ENCODE assay signal across 15 cellular contexts in genomic region chr11:12173111-12173510, GRCh38.
A peak's percentile ranks its signal among the peaks of the same experiment; 100 is the strongest.
DNase-seq lines count a peak whose midpoint lies in the region; ATAC-seq, FAIRE-seq and TF ChIP-seq lines count a peak whose summit lies in the region.
"Had no signal": no experiment of that assay in that cellular context is flagged by ENCODE, and none has a peak within 500 bp of the region (broad histone marks: within the 10 kb centered on the region; RNA-seq: fewer than 3 reads in every experiment).

No MANE protein-coding gene starts in this region.

- TF ChIP-seq EP300 in A549 (IDR thresholded peaks at IDR 0.05), result no peak

- H3K36me3 ChIP-seq in keratinocyte (ENCODE audit: control insufficient read depth in 2 of 2, extremely low read depth in 1 of 2, insufficient read depth in 2 of 2, low read length in 2 of 2), result peaks cover 9 to 45% of the 10 kb centered on the region in 2 experiments
- H3K36me3 ChIP-seq in mesendoderm (ENCODE audit: control insufficient read depth, insufficient read depth, low read length), result no peaks in the 10 kb centered on the region

- no peak overlapping the region for H2BK5ac ChIP-seq in mesendoderm (ENCODE audit: low read length)

- CTCF ChIA-PET in A549 (lab: Yijun Ruan, JAX), result interaction anchor here (0.6 to 1.4 kb wide), 3 partner anchors 11 to 62 kb away, joined by 3 read pairs; no protein-coding TSS in a partner anchor

- no peak overlapping the region for H3K4me3 Mint-ChIP-seq in CD14-positive monocyte
- peak overlapping the region; percentile 16 for H3K4me3 Mint-ChIP-seq in activated T-helper 17 cell treated with anti-CD3 and anti-CD28 coated beads, Interleukin-2, amount 50 U/mL, for 72 hours
- H3K4me3 Mint-ChIP-seq: activated naive CD8-positive, alpha-beta T cell treated with anti-CD3 and anti-CD28 coated beads, Interleukin-2, amount 10 ng/mL, durations not matched to agents 7 days and 5 days had no signal

- no peaks in the 10 kb centered on the region for H3K27me3 ChIP-seq in keratinocyte (ENCODE audit: control insufficient read depth, extremely low read depth, insufficient read depth, low read length)
- H3K27me3 ChIP-seq in mesendoderm (ENCODE audit: insufficient read depth, low read length, poor library complexity), result no peaks in the 10 kb centered on the region

- H3K18ac ChIP-seq in mesendoderm (ENCODE audit: low read length), result no peak overlapping the region

- TF ChIP-seq CTCF in A549 (IDR thresholded peaks at IDR 0.05) (no peak), CD14-positive monocyte (IDR thresholded peaks at IDR 0.05) (no peak), keratinocyte (optimal IDR thresholded peaks at IDR 0.05 in 1 of 3, IDR thresholded peaks at IDR 0.05 in 1 of 3, conservative IDR thresholded peaks at IDR 0.05 in 1 of 3; ENCODE audit: extremely low read depth in 1 of 3, insufficient read depth in 2 of 3, low read length in 3 of 3) (no peak)

- no peaks in the 10 kb centered on the region for H3K9me1 ChIP-seq in keratinocyte (ENCODE audit: control insufficient read depth, extremely low read depth, insufficient read depth, low read length)

- H3K79me1 ChIP-seq in mesendoderm (ENCODE audit: low read length), result no peaks in the 10 kb centered on the region

- no peak for TF ChIP-seq RAD21 in A549 (conservative IDR thresholded peaks at IDR 0.05 in 1 of 2, IDR thresholded peaks at IDR 0.05 in 1 of 2)

- H3K9ac ChIP-seq in keratinocyte (ENCODE audit: control insufficient read depth, extremely low read depth, insufficient read depth, low read length), result no peak overlapping the region
- no peak overlapping the region for H3K9ac ChIP-seq in mesendoderm (ENCODE audit: low read length)

- intact Hi-C loops in CD14-positive monocyte (cut with micrococcal nuclease), result loop anchor here (5.0 to 10.0 kb wide), 2 partner anchors 46 to 52 kb away; no protein-coding TSS in a partner anchor

- no peak overlapping the region for H3K4me3 ChIP-seq in A549
- no peak overlapping the region for H3K4me3 ChIP-seq in keratinocyte (ENCODE audit: control insufficient read depth in 2 of 3, extremely low read depth in 1 of 3, insufficient read depth in 2 of 3, low read depth in 1 of 3, low read length in 3 of 3)
- no peak overlapping the region for H3K4me3 ChIP-seq in mesendoderm (ENCODE audit: low read length)
- H3K4me3 ChIP-seq: psoas muscle had no signal

- 83% methylated on average over 4 of the region's 4 CpGs for WGBS in A549 (ENCODE audit: missing lambda C conversion rate)
- WGBS in mesendoderm (ENCODE audit: extremely low coverage, insufficient coverage, low lambda C conversion rate), result no CpG with 5 or more reads among the region's 4 CpGs

- ATAC-seq in A549, result no peak
- ATAC-seq in activated T-helper 17 cell treated with anti-CD3 and anti-CD28 coated beads, Interleukin-2, amount 50 U/mL, for 72 hours (replicated peaks), result no peak
- ATAC-seq: psoas muscle had no signal

- no peak for TF ChIP-seq POLR2A in A549 (IDR thresholded peaks at IDR 0.05; ENCODE audit: low read length)

- no peak overlapping the region for H4K8ac ChIP-seq in mesendoderm (ENCODE audit: low read depth, low read length)

- H3K36me3 Mint-ChIP-seq in CD14-positive monocyte, result peaks cover 59 to 64% of the 10 kb centered on the region in 2 donors
- H3K36me3 Mint-ChIP-seq in activated T-helper 17 cell treated with anti-CD3 and anti-CD28 coated beads, Interleukin-2, amount 50 U/mL, for 72 hours (ENCODE audit: low read depth), result peaks cover 14% of the 10 kb centered on the region

- peaks cover 50% of the 10 kb centered on the region for H3K4me1 Mint-ChIP-seq in CD14-positive monocyte
- peaks cover 40% of the 10 kb centered on the region for H3K4me1 Mint-ChIP-seq in activated T-helper 17 cell treated with anti-CD3 and anti-CD28 coated beads, Interleukin-2, amount 50 U/mL, for 72 hours

- H3K79me2 ChIP-seq in keratinocyte (ENCODE audit: control insufficient read depth, insufficient read depth, low read length) (peaks cover 64% of the 10 kb centered on the region), mesendoderm (ENCODE audit: control insufficient read depth, insufficient read depth, low read length) (no peaks in the 10 kb centered on the region)

- H2AFZ ChIP-seq in keratinocyte (ENCODE audit: control insufficient read depth, low read length), result no peak overlapping the region

- POLR2A ChIA-PET in A549 (lab: Yijun Ruan, JAX), result no interaction called here

- H3K27ac ChIP-seq in A549, result peak overlapping the region; percentile 32 to 67
- peak overlapping the region; percentile 98 for H3K27ac ChIP-seq in keratinocyte (ENCODE audit: control insufficient read depth, insufficient read depth, low read length)
- H3K27ac ChIP-seq in mesendoderm (ENCODE audit: low read depth, low read length), result no peak overlapping the region
- H3K27ac ChIP-seq: psoas muscle had no signal

- peaks cover 0 to 3% (median 0%) of the 10 kb centered on the region in 7 donors for H3K9me3 Mint-ChIP-seq in CD14-positive monocyte
- no peaks in the 10 kb centered on the region for H3K9me3 Mint-ChIP-seq in activated T-helper 17 cell treated with anti-CD3 and anti-CD28 coated beads, Interleukin-2, amount 50 U/mL, for 72 hours

- no peak overlapping the region for H2BK120ac ChIP-seq in mesendoderm (ENCODE audit: low read depth, low read length)

- H2BK15ac ChIP-seq in mesendoderm (replicated peaks; ENCODE audit: low read depth), result no peak overlapping the region

- dilution Hi-C loops in keratinocyte (cut with MboI; ENCODE audit: extremely low pct_ligation_motif_present, low sequenced_read_pairs), result no loop called here

- no peaks in the 10 kb centered on the region for H4K20me1 ChIP-seq in keratinocyte (ENCODE audit: control insufficient read depth, extremely low read depth, insufficient read depth, low read length)

- no peak for DNase-seq in A549 (ENCODE audit: low read depth in 1 of 2, low spot score in 1 of 2)
- DNase-seq in CD14-positive monocyte (ENCODE audit: low spot score), result no peak
- no peak for DNase-seq in keratinocyte (ENCODE audit: low read depth, low spot score)
- no peak for DNase-seq in iPS-NIHi11 (ENCODE audit: low spot score)
- DNase-seq in mesendoderm, result no peak
- no peak for DNase-seq in T-helper 9 cell
- DNase-seq: activated naive CD8-positive, alpha-beta T cell treated with anti-CD3 and anti-CD28 coated beads, Interleukin-2, amount 10 ng/mL, durations not matched to agents 7 days and 5 days; caudate nucleus; DMS153; foreskin melanocyte; Kasumi-1; NCI-H1436; psoas muscle; SHP77 treated with DMSO at 0.1 percent for 48 hours had no signal

- H3K4ac ChIP-seq in mesendoderm (ENCODE audit: low read depth, low read length), result no peak overlapping the region

- no peak overlapping the region for H4K5ac ChIP-seq in mesendoderm (ENCODE audit: low read length)

- H3K27me3 Mint-ChIP-seq in CD14-positive monocyte (ENCODE audit: low read depth in 3 of 3), result no peaks in the 10 kb centered on the region
- H3K27me3 Mint-ChIP-seq in activated T-helper 17 cell treated with anti-CD3 and anti-CD28 coated beads, Interleukin-2, amount 50 U/mL, for 72 hours, result no peaks in the 10 kb centered on the region
- H3K27me3 Mint-ChIP-seq: activated naive CD8-positive, alpha-beta T cell treated with anti-CD3 and anti-CD28 coated beads, Interleukin-2, amount 10 ng/mL, durations not matched to agents 7 days and 5 days had no signal

- no peak for FAIRE-seq in A549 (lab: Jason Lieb, UNC)
- no peak for FAIRE-seq in keratinocyte (lab: Jason Lieb, UNC)

- H3K4me2 ChIP-seq in A549, result no peak overlapping the region
- H3K4me2 ChIP-seq in keratinocyte (ENCODE audit: control insufficient read depth, extremely low read depth, insufficient read depth, low read depth, low read length), result no peak overlapping the region
- no peak overlapping the region for H3K4me2 ChIP-seq in mesendoderm (ENCODE audit: low read length)

- H2AK5ac ChIP-seq in mesendoderm (ENCODE audit: low read length), result no peak overlapping the region

- peaks cover 80% of the 10 kb centered on the region for H3K4me1 ChIP-seq in A549
- peaks cover 68% of the 10 kb centered on the region for H3K4me1 ChIP-seq in keratinocyte (ENCODE audit: control insufficient read depth, extremely low read depth, insufficient read depth, low read length)
- peaks cover 2% of the 10 kb centered on the region for H3K4me1 ChIP-seq in mesendoderm (ENCODE audit: control insufficient read depth, low read depth, low read length)
- H3K4me1 ChIP-seq: psoas muscle had no signal

- H3K27ac Mint-ChIP-seq in CD14-positive monocyte, result peak overlapping the region in 5 of 7 donors; percentile 11 to 46 (median 21)
- peak overlapping the region; percentile 100 for H3K27ac Mint-ChIP-seq in activated T-helper 17 cell treated with anti-CD3 and anti-CD28 coated beads, Interleukin-2, amount 50 U/mL, for 72 hours
- H3K27ac Mint-ChIP-seq: activated naive CD8-positive, alpha-beta T cell treated with anti-CD3 and anti-CD28 coated beads, Interleukin-2, amount 10 ng/mL, durations not matched to agents 7 days and 5 days had no signal

- H3K23ac ChIP-seq in mesendoderm (ENCODE audit: low read length), result no peak overlapping the region

- no peak overlapping the region for H3K56ac ChIP-seq in mesendoderm (ENCODE audit: low read length)

- H3K9me3 ChIP-seq in A549, result no peaks in the 10 kb centered on the region
- H3K9me3 ChIP-seq in keratinocyte (ENCODE audit: control insufficient read depth, low read depth, low read length), result no peaks in the 10 kb centered on the region
- H3K9me3 ChIP-seq: psoas muscle had no signal

TF ChIP-seq in A549, 52 proteins besides CTCF, POLR2A, EP300 and RAD21:
- TF ChIP-seq MAZ (IDR thresholded peaks at IDR 0.05; ENCODE audit: borderline replicate concordance, low read depth, low read length), result no peak
- no peak for TF ChIP-seq RNF2 (IDR thresholded peaks at IDR 0.05; ENCODE audit: borderline replicate concordance, low read depth)
- no peak for TF ChIP-seq ZFP36 (IDR thresholded peaks at IDR 0.05; ENCODE audit: borderline replicate concordance, partially characterized antibody)
- TF ChIP-seq FOSL2 (IDR thresholded peaks at IDR 0.05), result no peak
- no peak for TF ChIP-seq FOSL2 (CRISPR knock-in tag; IDR thresholded peaks at IDR 0.05)
- no peak for TF ChIP-seq SMC3 (IDR thresholded peaks at IDR 0.05)
- TF ChIP-seq RARB (CRISPR knock-in tag; IDR thresholded peaks at IDR 0.05), result no peak
- TF ChIP-seq PHF8 (IDR thresholded peaks at IDR 0.05; ENCODE audit: borderline replicate concordance, low read depth), result no peak
- no peak for TF ChIP-seq EHMT2 (IDR thresholded peaks at IDR 0.05; ENCODE audit: low read depth)
- TF ChIP-seq RFX5 (IDR thresholded peaks at IDR 0.05), result no peak
- TF ChIP-seq ZNF302 (CRISPR knock-in tag; IDR thresholded peaks at IDR 0.05), result no peak
- TF ChIP-seq JUNB (IDR thresholded peaks at IDR 0.05), result no peak
